Comparison of ENCODE assay signal across 12 cellular contexts in genomic region chr16:86211800-86212199, GRCh38.
"Had no signal": no experiment of that assay in that cellular context is flagged by ENCODE, and none has a peak within 500 bp of the region (broad histone marks: within the 10 kb centered on the region; RNA-seq: fewer than 3 reads in every experiment).

No MANE protein-coding gene starts in this region.

- H3K9me3 ChIP-seq: esophagus muscularis mucosa, pancreas, transverse colon had no signal

- H3K27ac Mint-ChIP-seq: activated CD4-positive, alpha-beta memory T cell treated with anti-CD3 and anti-CD28 coated beads, Interleukin-2, amount 10 ng/mL, durations not matched to agents 7 days and 5 days; activated T-helper 1 cell treated with anti-CD3 and anti-CD28 coated beads, Interleukin-12 subunit alpha, Interleukin-12 subunit beta, Interleukin-2, Interleukin-4 antibody, amounts not matched to agents 30 ng/mL and 10 ng/mL and 1 ng/mL, durations not matched to agents 14 hours and 24 hours and 36 hours had no signal

- H3K4me1 ChIP-seq: transverse colon had no signal

- H3K27me3 ChIP-seq: esophagus muscularis mucosa, pancreas, transverse colon had no signal

- H3K4me1 Mint-ChIP-seq: activated CD4-positive, alpha-beta memory T cell treated with anti-CD3 and anti-CD28 coated beads, Interleukin-2, amount 10 ng/mL, durations not matched to agents 7 days and 5 days; neural crest cell had no signal

- FAIRE-seq: astrocyte, endometrium, pancreas had no signal

- H3K27me3 Mint-ChIP-seq: activated CD4-positive, alpha-beta memory T cell treated with anti-CD3 and anti-CD28 coated beads, Interleukin-2, amount 10 ng/mL, durations not matched to agents 7 days and 5 days had no signal

- H3K4me3 ChIP-seq: esophagus muscularis mucosa, pancreas, transverse colon had no signal

- H3K4me3 Mint-ChIP-seq: activated CD4-positive, alpha-beta memory T cell treated with anti-CD3 and anti-CD28 coated beads, Interleukin-2, amount 10 ng/mL, durations not matched to agents 7 days and 5 days; activated T-helper 1 cell treated with anti-CD3 and anti-CD28 coated beads, Interleukin-12 subunit alpha, Interleukin-12 subunit beta, Interleukin-2, Interleukin-4 antibody, amounts not matched to agents 30 ng/mL and 10 ng/mL and 1 ng/mL, durations not matched to agents 14 hours and 24 hours and 36 hours; neural crest cell had no signal

- H3K27ac ChIP-seq: pancreas, transverse colon had no signal

- H3K36me3 ChIP-seq: esophagus muscularis mucosa, pancreas, transverse colon had no signal

- ATAC-seq: pancreas had no signal

- DNase-seq: activated CD4-positive, alpha-beta memory T cell treated with anti-CD3 and anti-CD28 coated beads, Interleukin-2, amount 10 ng/mL, durations not matched to agents 7 days and 5 days; activated CD8-positive, alpha-beta memory T cell treated with anti-CD3 and anti-CD28 coated beads, Interleukin-2, amount 50 U/mL, for 48 hours; activated naive CD4-positive, alpha-beta T cell; hypothalamus; kidney glomerular epithelial cell; transverse colon had no signal
